16 cellular contexts compared by ENCODE assay signal in genomic region chr6:139146317-139146726, GRCh38. TPM values are rescaled to one million over a fixed set of nuclear protein-coding genes. Genes with fewer than 3 reads are reported as not detected.
DNase-seq lines count a peak whose midpoint lies in the region; ATAC-seq and TF ChIP-seq lines count a peak whose summit lies in the region.
"Had no signal": no experiment of that assay in that cellular context is flagged by ENCODE, and none has a peak within 500 bp of the region (broad histone marks: within the 10 kb centered on the region; RNA-seq: fewer than 3 reads in every experiment).

No MANE protein-coding gene starts in this region.

- peak overlapping the region; percentile 87 for H3K4me3 Mint-ChIP-seq in activated naive CD8-positive, alpha-beta T cell

- TF ChIP-seq EP300 in tibial nerve (IDR thresholded peaks at IDR 0.05), result no peak

- DNase-seq in stimulated activated CD4-positive, alpha-beta T cell treated with anti-CD3 and anti-CD28 coated beads, Interleukin-15, amount 100 ng/mL, for 24 hours, result peak; percentile 48
- DNase-seq in stimulated activated CD4-positive, alpha-beta T cell treated with anti-CD3 and anti-CD28 coated beads, Interleukin-2, amount 100 ng/mL, for 48 hours, result no peak
- DNase-seq in stimulated activated naive CD8-positive, alpha-beta T cell treated with anti-CD3 and anti-CD28 coated beads, Interleukin-15, Interleukin-2, amounts not matched to agents 100 U/mL and 50 U/mL, for 24 hours, result no peak
- no peak for DNase-seq in tibial nerve (ENCODE audit: low spot score in 2 of 2)
- DNase-seq in NCI-H146 treated with DMSO at 0.1 percent for 48 hours (lab: John Stamatoyannopoulos, UW; ENCODE audit: unreplicated experiment), result no peak
- DNase-seq: activated effector memory CD4-positive, alpha-beta T cell treated with anti-CD3 and anti-CD28 coated beads, Interleukin-2, amount 50 U/mL, for 16 hours; AML-193; central memory CD4-positive, alpha-beta T cell; mucosa of descending colon; NCI-H1694 treated with DMSO at 0.1 percent for 48 hours; SHP77; stomach had no signal

- H3K27me3 ChIP-seq in tibial nerve, result no peaks in the 10 kb centered on the region
- H3K27me3 ChIP-seq: gastroesophageal sphincter, stomach had no signal

- ATAC-seq in HG03442 (IDR thresholded peaks at IDR 0.05; ENCODE audit: unreplicated experiment) (peak; percentile 38), HG03108 (IDR thresholded peaks at IDR 0.05; ENCODE audit: unreplicated experiment) (no peak)
- ATAC-seq in stimulated activated naive CD8-positive, alpha-beta T cell treated with anti-CD3 and anti-CD28 coated beads, Interleukin-15, Interleukin-2, amounts not matched to agents 100 U/mL and 50 U/mL, for 24 hours, result peak; percentile 74
- ATAC-seq: gastroesophageal sphincter, mucosa of descending colon had no signal

- H3K4me1 ChIP-seq in tibial nerve, result peaks cover 0 to 59% (median 25%) of the 10 kb centered on the region in 4 donors

- H3K36me3 ChIP-seq in tibial nerve, result no peaks in the 10 kb centered on the region
- H3K36me3 ChIP-seq: gastroesophageal sphincter, stomach had no signal

- H3K36me3 Mint-ChIP-seq in activated naive CD8-positive, alpha-beta T cell, result peaks cover 13% of the 10 kb centered on the region

- H3K9me3 ChIP-seq in tibial nerve, result no peaks in the 10 kb centered on the region
- H3K9me3 ChIP-seq: gastroesophageal sphincter, mucosa of descending colon, stomach had no signal

- no peaks in the 10 kb centered on the region for H3K27me3 Mint-ChIP-seq in activated naive CD8-positive, alpha-beta T cell

- H3K9me3 Mint-ChIP-seq in activated naive CD8-positive, alpha-beta T cell (ENCODE audit: low read depth), result no peaks in the 10 kb centered on the region

- no peak for TF ChIP-seq CTCF in tibial nerve (IDR thresholded peaks at IDR 0.05)

- no peak overlapping the region for H3K27ac ChIP-seq in tibial nerve
- H3K27ac ChIP-seq: gastroesophageal sphincter had no signal

- WGBS in tibial nerve, 2 donors, result 86 to 93% methylated on average over 5 of the region's 5 CpGs

- H3K27ac Mint-ChIP-seq in activated naive CD8-positive, alpha-beta T cell, result peak overlapping the region; percentile 98

- peaks cover 94% of the 10 kb centered on the region for H3K4me1 Mint-ChIP-seq in activated naive CD8-positive, alpha-beta T cell (ENCODE audit: low read depth)

- no peak overlapping the region for H3K4me3 ChIP-seq in tibial nerve
- H3K4me3 ChIP-seq: gastroesophageal sphincter, mucosa of descending colon, stomach had no signal

- TF ChIP-seq POLR2A in tibial nerve (IDR thresholded peaks at IDR 0.05), result no peak

RNA-seq across cellular contexts. Expression of gene HECA, which starts 11.4 kb away (rescaled TPM):
- total RNA-seq in tibial nerve, result 10 to 100 TPM; 31.9 to 39.3 (median 35.7) TPM
